Comparison of ENCODE assay signal across 8 cellular contexts in genomic region chr2:236167297-236168109, GRCh38. TPM values are rescaled to one million over a fixed set of nuclear protein-coding genes. Genes with fewer than 3 reads are reported as not detected.
DNase-seq lines count a peak whose midpoint lies in the region; ATAC-seq and TF ChIP-seq lines count a peak whose summit lies in the region.

No MANE protein-coding gene starts in this region.

- WGBS in smooth muscle cell (ENCODE audit: low lambda C conversion rate) = under 1% methylated on average over 61 of the region's 112 CpGs

- H3K4me1 ChIP-seq in SJSA1 (replicated peaks) (peaks cover 21% of the 10 kb centered on the region), right atrium auricular region (peaks cover 0 to 71% of the 10 kb centered on the region in 2 donors), smooth muscle cell (ENCODE audit: low read depth) (peaks cover 51% of the 10 kb centered on the region), uterus (peaks cover 0 to 43% of the 10 kb centered on the region in 2 donors)

- H3K9me3 ChIP-seq in SJSA1 (replicated peaks) (no peaks in the 10 kb centered on the region), right atrium auricular region (no peaks in the 10 kb centered on the region), smooth muscle cell (replicated peaks; ENCODE audit: low read depth) (no peaks in the 10 kb centered on the region), uterus (no peaks in the 10 kb centered on the region)

- H2AFZ ChIP-seq in smooth muscle cell (ENCODE audit: low read depth) = no peak overlapping the region

- H3K27me3 ChIP-seq in SJSA1 (replicated peaks) = no peaks in the 10 kb centered on the region
- peaks cover 64 to 92% of the 10 kb centered on the region in 2 donors for H3K27me3 ChIP-seq in right atrium auricular region
- peaks cover 100% of the 10 kb centered on the region for H3K27me3 ChIP-seq in smooth muscle cell (ENCODE audit: low read depth)
- peaks cover 56 to 77% of the 10 kb centered on the region in 2 donors for H3K27me3 ChIP-seq in uterus

- DNase-seq in DMS153 (lab: John Stamatoyannopoulos, UW) = peak; percentile 16
- DNase-seq in DMS153 treated with DMSO at 0.1 percent for 48 hours (lab: John Stamatoyannopoulos, UW; ENCODE audit: unreplicated experiment) = no peak
- peak; percentile 65 to 69 for DNase-seq in SJSA1 (ENCODE audit: low read depth in 1 of 2, low spot score in 2 of 2)
- no peak for DNase-seq in right atrium auricular region (ENCODE audit: low spot score)
- DNase-seq in smooth muscle cell (lab: John Stamatoyannopoulos, UW; ENCODE audit: unreplicated experiment) = no peak
- DNase-seq in uterus = no peak
- DNase-seq in germinal center (ENCODE audit: low spot score) = no peak

- H3K4me3 ChIP-seq in SJSA1 = peak overlapping the region; percentile 98
- peak overlapping the region; percentile 0 to 45 for H3K4me3 ChIP-seq in right atrium auricular region
- H3K4me3 ChIP-seq in smooth muscle cell = peak overlapping the region; percentile 48
- peak overlapping the region in 1 of 2 donors; percentile 12 for H3K4me3 ChIP-seq in uterus

- H4K20me1 ChIP-seq in smooth muscle cell (ENCODE audit: low read depth) = no peaks in the 10 kb centered on the region

- H3K27ac ChIP-seq in SJSA1 (peak overlapping the region; percentile 37), right atrium auricular region (no peak overlapping the region), smooth muscle cell (ENCODE audit: low read depth) (no peak overlapping the region), uterus (no peak overlapping the region)

- ATAC-seq in HG03039 (IDR thresholded peaks at IDR 0.05; ENCODE audit: unreplicated experiment) = no peak

- TF ChIP-seq POLR2A in uterus (IDR thresholded peaks at IDR 0.05) = no peak

- peak in 1 of 2 donors; percentile 64 for TF ChIP-seq CTCF in right atrium auricular region (IDR thresholded peaks at IDR 0.05)
- no peak for TF ChIP-seq CTCF in smooth muscle cell (IDR thresholded peaks at IDR 0.05; ENCODE audit: borderline replicate concordance, insufficient read depth, poor library complexity, severe bottlenecking)
- TF ChIP-seq CTCF in uterus (IDR thresholded peaks at IDR 0.05) = no peak

- H3K9ac ChIP-seq in smooth muscle cell (ENCODE audit: low read depth) = no peak overlapping the region

- H3K36me3 ChIP-seq in SJSA1 (peaks cover 83% of the 10 kb centered on the region), right atrium auricular region (no peaks in the 10 kb centered on the region), smooth muscle cell (ENCODE audit: low read depth) (no peaks in the 10 kb centered on the region), uterus (no peaks in the 10 kb centered on the region)

- peak overlapping the region; percentile 97 for H3K4me2 ChIP-seq in smooth muscle cell

- no peaks in the 10 kb centered on the region for H3K79me2 ChIP-seq in smooth muscle cell (ENCODE audit: low read depth)

- intact Hi-C loops in uterus (cut with DNase I; ENCODE audit: low total_unique reads) = no loop called here

- H3F3A ChIP-seq in smooth muscle cell (ENCODE audit: low read depth) = no peaks in the 10 kb centered on the region

RNA-seq across cellular contexts. Expression of gene GBX2, which starts 0.7 kb away (rescaled TPM):
- 13.0 and 18.0 TPM in 2 replicates for total RNA-seq in SJSA1 (2014; rRNA removed; shearing (Covaris generic))
- total RNA-seq in right atrium auricular region (not detected), smooth muscle cell (not detected in 2 replicates), uterus (not detected)
- polyA plus RNA-seq in smooth muscle cell = 0.27 TPM in 1 of 2 replicates, not detected in the other

Comparison
In these comparisons a context has a peak if more than half of its experiments do, and no peak if none do; other contexts are left out.
1. DNase-seq: peak in DMS153 (single experiment) and SJSA1 (2 of 2); none in DMS153 treated with DMSO at 0.1 percent for 48 hours (single experiment), right atrium auricular region (single experiment), smooth muscle cell (single experiment), uterus (0 of 2) and germinal center (single experiment).
2. RNA of gene GBX2, which starts 0.7 kb away (total RNA-seq): 13.0 to 18.0 TPM in SJSA1; not detected in right atrium auricular region, not detected in smooth muscle cell and not detected in uterus; every median in the first group is over 10 times any median in the second.